17 cellular contexts compared by ENCODE assay signal in genomic region chr2:189566046-189566445, GRCh38. TPM values are rescaled to one million over a fixed set of nuclear protein-coding genes. Genes with fewer than 3 reads are reported as not detected.
DNase-seq lines count a peak whose midpoint lies in the region; ATAC-seq and TF ChIP-seq lines count a peak whose summit lies in the region.
"Had no signal": no experiment of that assay in that cellular context is flagged by ENCODE, and none has a peak within 500 bp of the region (broad histone marks: within the 10 kb centered on the region; RNA-seq: fewer than 3 reads in every experiment).

No MANE protein-coding gene starts in this region.

- H3K9me3 ChIP-seq in left lung = no peaks in the 10 kb centered on the region

- no peak for TF ChIP-seq CTCF in left lung (IDR thresholded peaks at IDR 0.05)

- H3K36me3 ChIP-seq in left lung = peaks cover 0 to 56% of the 10 kb centered on the region in 2 donors

- peak overlapping the region; percentile 35 to 42 for H3K27ac ChIP-seq in left lung

- ATAC-seq in left lung (no peak), GM18511 (IDR thresholded peaks at IDR 0.05; ENCODE audit: unreplicated experiment) (no peak), HG03565 (IDR thresholded peaks at IDR 0.05; ENCODE audit: unreplicated experiment) (no peak), HG02623 (IDR thresholded peaks at IDR 0.05; ENCODE audit: unreplicated experiment) (no peak)
- ATAC-seq: natural killer cell treated with Interleukin-12 subunit alpha and Interleukin-12 subunit beta and Interleukin-15 and Interleukin-18, amount 100 ng/mL, for 72 hours had no signal

- H3K4me3 ChIP-seq in left lung = no peak overlapping the region
- H3K4me3 ChIP-seq: smooth muscle cell had no signal

- DNase-seq in M059J (ENCODE audit: low read depth) = peak; percentile 11
- peak; percentile 45 for DNase-seq in dermis blood vessel endothelial cell
- DNase-seq in left lung = no peak
- DNase-seq in stromal cell of bone marrow (ENCODE audit: low read depth) = peak; percentile 79
- DNase-seq in HPDE6-E6E7 (ENCODE audit: extremely low spot score) = no peak
- DNase-seq: activated CD4-positive, alpha-beta memory T cell treated with anti-CD3 and anti-CD28 coated beads, Interleukin-2, amount 10 ng/mL, durations not matched to agents 7 days and 5 days; glutamatergic neuron; HCEC 1CT; KG1; NCI-H1436 treated with DMSO at 0.1 percent for 48 hours; NCI-H446 treated with DMSO at 0.1 percent for 48 hours; OCI-M1 had no signal

- H3K27me3 ChIP-seq in left lung = no peaks in the 10 kb centered on the region

- H3K4me1 ChIP-seq in left lung = peaks cover 14 to 24% of the 10 kb centered on the region in 2 donors

- intact Hi-C loops in left lung (cut with DNase I) = no loop called here

RNA-seq across cellular contexts. Expression of gene SLC40A1, which starts 14.5 kb away (rescaled TPM):
- total RNA-seq in M059J (2014; rRNA removed; shearing (Covaris generic)) = 0.39 and 0.76 TPM in 2 replicates
- total RNA-seq in dermis blood vessel endothelial cell (98.0 and 113 TPM in 2 replicates), left lung (100 to 1,000 TPM; 104 to 153 TPM)

Comparison
In these comparisons a context has a peak if more than half of its experiments do, and no peak if none do; other contexts are left out.
1. DNase-seq: peak in M059J (single experiment), dermis blood vessel endothelial cell (single experiment) and stromal cell of bone marrow (single experiment); none in left lung (0 of 2) and HPDE6-E6E7 (single experiment).
2. RNA of gene SLC40A1, which starts 14.5 kb away (total RNA-seq): 104 to 153 TPM in left lung and 98.0 to 113 TPM in dermis blood vessel endothelial cell; 0.39 to 0.76 TPM in M059J; every median in the first group is over 10 times any median in the second.